Comparison of ENCODE assay signal across 14 cellular contexts in genomic region chr5:67989457-67989856, GRCh38.
A peak's percentile ranks its signal among the peaks of the same experiment; 100 is the strongest.
DNase-seq lines count a peak whose midpoint lies in the region; ATAC-seq and TF ChIP-seq lines count a peak whose summit lies in the region.
"Had no signal": no experiment of that assay in that cellular context is flagged by ENCODE, and none has a peak within 500 bp of the region (broad histone marks: within the 10 kb centered on the region; RNA-seq: fewer than 3 reads in every experiment).

No MANE protein-coding gene starts in this region.

- in situ Hi-C loops in SK-MEL-5 (cut with HindIII; ENCODE audit: low pct_unique_long_range_greater_than_20kb, low sequenced_read_pairs) = no loop called here

- no peaks in the 10 kb centered on the region for H3K36me3 ChIP-seq in mesendoderm (ENCODE audit: control insufficient read depth, insufficient read depth, low read length)
- H3K36me3 ChIP-seq: HAP-1 had no signal

- no peak overlapping the region for H3K18ac ChIP-seq in mesendoderm (ENCODE audit: low read length)

- H2BK120ac ChIP-seq in mesendoderm (ENCODE audit: low read depth, low read length) = no peak overlapping the region

- POLR2A ChIA-PET in activated CD8-positive, alpha-beta T cell treated with anti-CD3 and anti-CD28 coated beads, Interleukin-2, amount 10 ng/mL, durations not matched to agents 7 days and 5 days (lab: Charles Lee) = no interaction called here

- H3K36me3 Mint-ChIP-seq in activated CD8-positive, alpha-beta T cell treated with anti-CD3 and anti-CD28 coated beads, Interleukin-2, amount 10 ng/mL, durations not matched to agents 7 days and 5 days (ENCODE audit: low read depth) = no peaks in the 10 kb centered on the region
- H3K36me3 Mint-ChIP-seq: activated naive CD4-positive, alpha-beta T cell treated with anti-CD3 and anti-CD28 coated beads, Interleukin-2, amount 50 U/mL, for 24 hours had no signal

- H3K23ac ChIP-seq in mesendoderm (ENCODE audit: low read length) = no peak overlapping the region

- no peak overlapping the region for H4K8ac ChIP-seq in mesendoderm (ENCODE audit: low read depth, low read length)

- DNase-seq in Daoy (ENCODE audit: low read depth) (peak; percentile 20), SK-MEL-5 (ENCODE audit: low read depth, low spot score) (peak; percentile 44), fibroblast of the aortic adventitia (ENCODE audit: low read depth) (peak; percentile 61), mesendoderm (peak; percentile 21), NCI-H748 treated with DMSO at 0.1 percent for 48 hours (lab: John Stamatoyannopoulos, UW) (no peak)
- no peak for DNase-seq in activated CD8-positive, alpha-beta T cell treated with anti-CD3 and anti-CD28 coated beads, Interleukin-2, amount 10 ng/mL, durations not matched to agents 7 days and 5 days
- DNase-seq: cerebellar nuclear complex, Karpas-422, midbrain, NCI-H187 treated with DMSO at 0.1 percent for 48 hours had no signal

- H3K79me1 ChIP-seq in mesendoderm (ENCODE audit: low read length) = no peaks in the 10 kb centered on the region

- no peaks in the 10 kb centered on the region for H3K79me2 ChIP-seq in mesendoderm (ENCODE audit: control insufficient read depth, insufficient read depth, low read length)

- H2BK15ac ChIP-seq in mesendoderm (replicated peaks; ENCODE audit: low read depth) = no peak overlapping the region

- no peak overlapping the region for H3K4me2 ChIP-seq in mesendoderm (ENCODE audit: low read length)

- no peak overlapping the region for H2AK5ac ChIP-seq in mesendoderm (ENCODE audit: low read length)

- peak; percentile 15 for TF ChIP-seq CTCF in fibroblast of the aortic adventitia (IDR thresholded peaks at IDR 0.05; ENCODE audit: insufficient read depth, low read length)

- no CpG with 5 or more reads among the region's 2 CpGs for WGBS in mesendoderm (ENCODE audit: extremely low coverage, insufficient coverage, low lambda C conversion rate)

- no peak for ATAC-seq in GM21717 (IDR thresholded peaks at IDR 0.05; ENCODE audit: unreplicated experiment)
- ATAC-seq in activated CD8-positive, alpha-beta T cell treated with anti-CD3 and anti-CD28 coated beads, Interleukin-2, amount 10 ng/mL, durations not matched to agents 7 days and 5 days = no peak
- no peak for ATAC-seq in GM21526 (IDR thresholded peaks at IDR 0.05; ENCODE audit: low FRiP score, unreplicated experiment)

- H3K9ac ChIP-seq in mesendoderm (ENCODE audit: low read length) = no peak overlapping the region

- CTCF ChIA-PET in activated CD8-positive, alpha-beta T cell treated with anti-CD3 and anti-CD28 coated beads, Interleukin-2, amount 10 ng/mL, durations not matched to agents 7 days and 5 days (lab: Charles Lee) = no interaction called here

- H4K5ac ChIP-seq in mesendoderm (ENCODE audit: low read length) = no peak overlapping the region

- no peaks in the 10 kb centered on the region for H3K4me1 ChIP-seq in mesendoderm (ENCODE audit: control insufficient read depth, low read depth, low read length)
- H3K4me1 ChIP-seq: HAP-1 had no signal

- no peaks in the 10 kb centered on the region for H3K9me3 Mint-ChIP-seq in activated CD8-positive, alpha-beta T cell treated with anti-CD3 and anti-CD28 coated beads, Interleukin-2, amount 10 ng/mL, durations not matched to agents 7 days and 5 days (ENCODE audit: insufficient read depth)
- H3K9me3 Mint-ChIP-seq: activated naive CD4-positive, alpha-beta T cell treated with anti-CD3 and anti-CD28 coated beads, Interleukin-2, amount 50 U/mL, for 24 hours had no signal

- no peak overlapping the region for H3K27ac Mint-ChIP-seq in activated CD8-positive, alpha-beta T cell treated with anti-CD3 and anti-CD28 coated beads, Interleukin-2, amount 10 ng/mL, durations not matched to agents 7 days and 5 days

- H2BK5ac ChIP-seq in mesendoderm (ENCODE audit: low read length) = no peak overlapping the region

- no peaks in the 10 kb centered on the region for H3K4me1 Mint-ChIP-seq in activated CD8-positive, alpha-beta T cell treated with anti-CD3 and anti-CD28 coated beads, Interleukin-2, amount 10 ng/mL, durations not matched to agents 7 days and 5 days (ENCODE audit: low read depth)
- H3K4me1 Mint-ChIP-seq: activated naive CD4-positive, alpha-beta T cell treated with anti-CD3 and anti-CD28 coated beads, Interleukin-2, amount 50 U/mL, for 24 hours had no signal

- H3K4me3 Mint-ChIP-seq in activated CD8-positive, alpha-beta T cell treated with anti-CD3 and anti-CD28 coated beads, Interleukin-2, amount 10 ng/mL, durations not matched to agents 7 days and 5 days = no peak overlapping the region
- H3K4me3 Mint-ChIP-seq: activated naive CD4-positive, alpha-beta T cell treated with anti-CD3 and anti-CD28 coated beads, Interleukin-2, amount 50 U/mL, for 24 hours had no signal

- no peaks in the 10 kb centered on the region for H3K27me3 ChIP-seq in mesendoderm (ENCODE audit: insufficient read depth, low read length, poor library complexity)

- no peak overlapping the region for H3K4me3 ChIP-seq in fibroblast of the aortic adventitia (ENCODE audit: low read depth, low read length)
- H3K4me3 ChIP-seq in mesendoderm (ENCODE audit: low read length) = no peak overlapping the region
- H3K4me3 ChIP-seq: HAP-1 had no signal

- H3K27ac ChIP-seq in mesendoderm (ENCODE audit: low read depth, low read length) = no peak overlapping the region

- H3K4ac ChIP-seq in mesendoderm (ENCODE audit: low read depth, low read length) = no peak overlapping the region

- H3K56ac ChIP-seq in mesendoderm (ENCODE audit: low read length) = no peak overlapping the region

- peaks cover 12% of the 10 kb centered on the region for H3K27me3 Mint-ChIP-seq in activated CD8-positive, alpha-beta T cell treated with anti-CD3 and anti-CD28 coated beads, Interleukin-2, amount 10 ng/mL, durations not matched to agents 7 days and 5 days (ENCODE audit: low read depth)

Comparison
In these comparisons a context has a peak if more than half of its experiments do, and no peak if none do; other contexts are left out.
1. DNase-seq: peak in Daoy (single experiment), SK-MEL-5 (single experiment), fibroblast of the aortic adventitia (single experiment) and mesendoderm (single experiment); none in activated CD8-positive, alpha-beta T cell treated with anti-CD3 and anti-CD28 coated beads, Interleukin-2, amount 10 ng/mL, durations not matched to agents 7 days and 5 days (single experiment) and NCI-H748 treated with DMSO at 0.1 percent for 48 hours (single experiment).